In genomic region chr2:70766357-70767093, GRCh38 we compare ENCODE assay signal across 9 cellular contexts. TPM values are rescaled to one million over a fixed set of nuclear protein-coding genes. Genes with fewer than 3 reads are reported as not detected.
DNase-seq lines count a peak whose midpoint lies in the region; ATAC-seq and TF ChIP-seq lines count a peak whose summit lies in the region.
"Had no signal": no experiment of that assay in that cellular context is flagged by ENCODE, and none has a peak within 500 bp of the region (broad histone marks: within the 10 kb centered on the region; RNA-seq: fewer than 3 reads in every experiment).

No MANE protein-coding gene starts in this region.

- peak overlapping the region; percentile 79 for H3K4me3 Mint-ChIP-seq in activated T-helper 17 cell treated with anti-CD3 and anti-CD28 coated beads, Interleukin-2, amount 50 U/mL, for 72 hours

- H3K4me3 ChIP-seq in right atrium auricular region (peak overlapping the region; percentile 24 to 55), left lung (peak overlapping the region; percentile 24 to 26), upper lobe of right lung (peak overlapping the region; percentile 46)

- H3K36me3 ChIP-seq in right atrium auricular region (no peaks in the 10 kb centered on the region), left lung (no peaks in the 10 kb centered on the region), upper lobe of right lung (no peaks in the 10 kb centered on the region)

- no peaks in the 10 kb centered on the region for H3K36me3 Mint-ChIP-seq in activated T-helper 17 cell treated with anti-CD3 and anti-CD28 coated beads, Interleukin-2, amount 50 U/mL, for 72 hours (ENCODE audit: low read depth)

- peaks cover 50% of the 10 kb centered on the region for H3K27me3 Mint-ChIP-seq in activated T-helper 17 cell treated with anti-CD3 and anti-CD28 coated beads, Interleukin-2, amount 50 U/mL, for 72 hours

- H3K4me1 Mint-ChIP-seq in activated T-helper 17 cell treated with anti-CD3 and anti-CD28 coated beads, Interleukin-2, amount 50 U/mL, for 72 hours, result peaks cover 5% of the 10 kb centered on the region

- ATAC-seq in left cardiac atrium (no peak), left lung (no peak), upper lobe of right lung (no peak), GM18868 (IDR thresholded peaks at IDR 0.05; ENCODE audit: unreplicated experiment) (no peak)
- no peak for ATAC-seq in activated T-helper 17 cell treated with anti-CD3 and anti-CD28 coated beads, Interleukin-2, amount 50 U/mL, for 72 hours (replicated peaks)

- H3K27ac ChIP-seq in right atrium auricular region (no peak overlapping the region), left lung (no peak overlapping the region), upper lobe of right lung (no peak overlapping the region)

- TF ChIP-seq CTCF in right atrium auricular region (IDR thresholded peaks at IDR 0.05), result no peak
- no peak for TF ChIP-seq CTCF in left lung (IDR thresholded peaks at IDR 0.05)
- TF ChIP-seq CTCF in upper lobe of right lung (IDR thresholded peaks at IDR 0.05), result no peak

- intact Hi-C loops in left cardiac atrium (cut with DNase I), result no loop called here
- intact Hi-C loops in left lung (cut with DNase I), result no loop called here
- intact Hi-C loops in upper lobe of right lung (cut with DNase I), result no loop called here

- H3K4me1 ChIP-seq in right atrium auricular region (peaks cover 0 to 13% of the 10 kb centered on the region in 2 donors), left lung (peaks cover 6 to 18% of the 10 kb centered on the region in 2 donors), upper lobe of right lung (peaks cover 16% of the 10 kb centered on the region)

- DNase-seq in right atrium auricular region (ENCODE audit: low spot score) (no peak), left cardiac atrium (no peak), left lung (no peak), upper lobe of right lung (no peak), ureter (ENCODE audit: low spot score) (no peak), cortex of kidney (lab: John Stamatoyannopoulos, UW) (no peak)

- H3K9me3 Mint-ChIP-seq in activated T-helper 17 cell treated with anti-CD3 and anti-CD28 coated beads, Interleukin-2, amount 50 U/mL, for 72 hours, result no peaks in the 10 kb centered on the region

- no peaks in the 10 kb centered on the region for H3K9me3 ChIP-seq in right atrium auricular region
- H3K9me3 ChIP-seq in left lung, result no peaks in the 10 kb centered on the region
- H3K9me3 ChIP-seq in upper lobe of right lung, result no peaks in the 10 kb centered on the region

- peak overlapping the region; percentile 10 for H3K27ac Mint-ChIP-seq in activated T-helper 17 cell treated with anti-CD3 and anti-CD28 coated beads, Interleukin-2, amount 50 U/mL, for 72 hours

- peaks cover 3 to 11% of the 10 kb centered on the region in 2 donors for H3K27me3 ChIP-seq in right atrium auricular region
- peaks cover 31 to 93% of the 10 kb centered on the region in 2 donors for H3K27me3 ChIP-seq in left lung
- H3K27me3 ChIP-seq in upper lobe of right lung, result peaks cover 51% of the 10 kb centered on the region

RNA-seq across cellular contexts. Expression of gene ADD2, which starts 1.5 kb away (rescaled TPM):
- 1 to 10 TPM; 1.1 to 1.4 TPM for total RNA-seq in right atrium auricular region
- 1 to 10 TPM; 2.2 to 2.8 TPM for total RNA-seq in left cardiac atrium
- total RNA-seq in activated T-helper 17 cell treated with anti-CD3 and anti-CD28 coated beads, Interleukin-2, amount 50 U/mL, for 72 hours, result 1 to 10 TPM; 2.0 to 7.4 TPM
- 10 to 100 TPM in 1 of 2 donors, under 1 TPM in 1; 0.92 to 12.2 TPM for total RNA-seq in left lung
- total RNA-seq in upper lobe of right lung, result 1.4 TPM
- total RNA-seq in ureter, result 2.1 TPM

RNA-seq across cellular contexts. Expression of gene FIGLA, which starts 23.9 kb away (rescaled TPM):
- total RNA-seq in right atrium auricular region (not detected), left cardiac atrium (not detected), left lung (not detected), upper lobe of right lung (not detected), ureter (not detected)
- total RNA-seq in activated T-helper 17 cell treated with anti-CD3 and anti-CD28 coated beads, Interleukin-2, amount 50 U/mL, for 72 hours, result not detected
- total RNA-seq: dermis microvascular lymphatic vessel endothelial cell had no signal

RNA-seq across cellular contexts. Expression of gene CLEC4F, which starts 53.9 kb away (rescaled TPM):
- under 1 TPM in 1 of 2 donors, not detected in 1; 0.16 TPM for total RNA-seq in right atrium auricular region
- under 1 TPM; 0.12 to 0.21 TPM for total RNA-seq in left cardiac atrium
- under 1 TPM in 1 of 2 donors, not detected in 1; 0.35 TPM for total RNA-seq in activated T-helper 17 cell treated with anti-CD3 and anti-CD28 coated beads, Interleukin-2, amount 50 U/mL, for 72 hours
- under 1 TPM; 0.20 to 0.31 TPM for total RNA-seq in left lung
- total RNA-seq in upper lobe of right lung, result 1.2 TPM
- 1.2 TPM for total RNA-seq in ureter
